2 cellular contexts compared by ENCODE assay signal in genomic region chr4:16070203-16070602, GRCh38.
A peak's percentile ranks its signal among the peaks of the same experiment; 100 is the strongest.
TF ChIP-seq lines count a peak whose summit lies in the region.

No MANE protein-coding gene starts in this region.

TF ChIP-seq in HepG2, 621 proteins besides CTCF, POLR2A, EP300 and RAD21:
- TF ChIP-seq, protein P1, sequence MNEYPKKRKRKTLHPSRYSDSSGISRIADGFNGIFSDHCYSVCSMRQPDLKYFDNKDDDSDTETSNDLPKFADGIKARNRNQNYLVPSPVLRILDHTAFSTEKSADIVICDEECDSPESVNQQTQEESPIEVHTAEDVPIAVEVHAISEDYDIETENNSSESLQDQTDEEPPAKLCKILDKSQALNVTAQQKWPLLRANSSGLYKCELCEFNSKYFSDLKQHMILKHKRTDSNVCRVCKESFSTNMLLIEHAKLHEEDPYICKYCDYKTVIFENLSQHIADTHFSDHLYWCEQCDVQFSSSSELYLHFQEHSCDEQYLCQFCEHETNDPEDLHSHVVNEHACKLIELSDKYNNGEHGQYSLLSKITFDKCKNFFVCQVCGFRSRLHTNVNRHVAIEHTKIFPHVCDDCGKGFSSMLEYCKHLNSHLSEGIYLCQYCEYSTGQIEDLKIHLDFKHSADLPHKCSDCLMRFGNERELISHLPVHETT (CRISPR knock-in tag; conservative IDR thresholded peaks at IDR 0.05) = no peak
- TF ChIP-seq ATF7 (IDR thresholded peaks at IDR 0.05) (peak; percentile 23; the same call in 1 of the 2 replicates), ATF7 (CRISPR knock-in tag; IDR thresholded peaks at IDR 0.05) (no peak), ZNF468 (CRISPR knock-in tag; IDR thresholded peaks at IDR 0.05) (no peak)
TF ChIP-seq in HepG2: peak in this region for 1.

TF ChIP-seq in WTC11, 78 proteins besides CTCF, POLR2A, EP300 and RAD21 (continued from another document):
- TF ChIP-seq, protein P2, sequence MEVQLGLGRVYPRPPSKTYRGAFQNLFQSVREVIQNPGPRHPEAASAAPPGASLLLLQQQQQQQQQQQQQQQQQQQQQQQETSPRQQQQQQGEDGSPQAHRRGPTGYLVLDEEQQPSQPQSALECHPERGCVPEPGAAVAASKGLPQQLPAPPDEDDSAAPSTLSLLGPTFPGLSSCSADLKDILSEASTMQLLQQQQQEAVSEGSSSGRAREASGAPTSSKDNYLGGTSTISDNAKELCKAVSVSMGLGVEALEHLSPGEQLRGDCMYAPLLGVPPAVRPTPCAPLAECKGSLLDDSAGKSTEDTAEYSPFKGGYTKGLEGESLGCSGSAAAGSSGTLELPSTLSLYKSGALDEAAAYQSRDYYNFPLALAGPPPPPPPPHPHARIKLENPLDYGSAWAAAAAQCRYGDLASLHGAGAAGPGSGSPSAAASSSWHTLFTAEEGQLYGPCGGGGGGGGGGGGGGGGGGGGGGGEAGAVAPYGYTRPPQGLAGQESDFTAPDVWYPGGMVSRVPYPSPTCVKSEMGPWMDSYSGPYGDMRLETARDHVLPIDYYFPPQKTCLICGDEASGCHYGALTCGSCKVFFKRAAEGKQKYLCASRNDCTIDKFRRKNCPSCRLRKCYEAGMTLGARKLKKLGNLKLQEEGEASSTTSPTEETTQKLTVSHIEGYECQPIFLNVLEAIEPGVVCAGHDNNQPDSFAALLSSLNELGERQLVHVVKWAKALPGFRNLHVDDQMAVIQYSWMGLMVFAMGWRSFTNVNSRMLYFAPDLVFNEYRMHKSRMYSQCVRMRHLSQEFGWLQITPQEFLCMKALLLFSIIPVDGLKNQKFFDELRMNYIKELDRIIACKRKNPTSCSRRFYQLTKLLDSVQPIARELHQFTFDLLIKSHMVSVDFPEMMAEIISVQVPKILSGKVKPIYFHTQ (CRISPR knock-in tag; IDR thresholded peaks at IDR 0.05) = no peak
- TF ChIP-seq CREB1 (CRISPR knock-in tag; IDR thresholded peaks at IDR 0.05) (no peak), ZNF138 (CRISPR knock-in tag; conservative IDR thresholded peaks at IDR 0.05) (no peak), ETV6 (CRISPR knock-in tag; IDR thresholded peaks at IDR 0.05) (no peak), MYBL2 (CRISPR knock-in tag; IDR thresholded peaks at IDR 0.05) (no peak), NR2C2 (CRISPR knock-in tag; IDR thresholded peaks at IDR 0.05) (no peak), PRRX2 (CRISPR knock-in tag; IDR thresholded peaks at IDR 0.05) (no peak), MAX (CRISPR knock-in tag; IDR thresholded peaks at IDR 0.05) (no peak), ZNF671 (CRISPR knock-in tag; IDR thresholded peaks at IDR 0.05) (no peak), MXD4 (CRISPR knock-in tag; IDR thresholded peaks at IDR 0.05; ENCODE audit: borderline replicate concordance) (peak; percentile 63; the same call in 1 of the 2 replicates), SOX15 (CRISPR knock-in tag; IDR thresholded peaks at IDR 0.05) (no peak), CREM (CRISPR knock-in tag; IDR thresholded peaks at IDR 0.05) (no peak), ZNF396 (CRISPR knock-in tag; IDR thresholded peaks at IDR 0.05; ENCODE audit: borderline replicate concordance) (0 out of 2 replicates have a peak, but pooled peaks have one; percentile 32), CDX4 (CRISPR knock-in tag; IDR thresholded peaks at IDR 0.05; ENCODE audit: borderline replicate concordance) (no peak), ESRRA (CRISPR knock-in tag; IDR thresholded peaks at IDR 0.05; ENCODE audit: borderline replicate concordance) (no peak)
- TF ChIP-seq, protein P3, sequence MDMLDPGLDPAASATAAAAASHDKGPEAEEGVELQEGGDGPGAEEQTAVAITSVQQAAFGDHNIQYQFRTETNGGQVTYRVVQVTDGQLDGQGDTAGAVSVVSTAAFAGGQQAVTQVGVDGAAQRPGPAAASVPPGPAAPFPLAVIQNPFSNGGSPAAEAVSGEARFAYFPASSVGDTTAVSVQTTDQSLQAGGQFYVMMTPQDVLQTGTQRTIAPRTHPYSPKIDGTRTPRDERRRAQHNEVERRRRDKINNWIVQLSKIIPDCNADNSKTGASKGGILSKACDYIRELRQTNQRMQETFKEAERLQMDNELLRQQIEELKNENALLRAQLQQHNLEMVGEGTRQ (CRISPR knock-in tag; IDR thresholded peaks at IDR 0.05) = no peak
- TF ChIP-seq, protein P4, sequence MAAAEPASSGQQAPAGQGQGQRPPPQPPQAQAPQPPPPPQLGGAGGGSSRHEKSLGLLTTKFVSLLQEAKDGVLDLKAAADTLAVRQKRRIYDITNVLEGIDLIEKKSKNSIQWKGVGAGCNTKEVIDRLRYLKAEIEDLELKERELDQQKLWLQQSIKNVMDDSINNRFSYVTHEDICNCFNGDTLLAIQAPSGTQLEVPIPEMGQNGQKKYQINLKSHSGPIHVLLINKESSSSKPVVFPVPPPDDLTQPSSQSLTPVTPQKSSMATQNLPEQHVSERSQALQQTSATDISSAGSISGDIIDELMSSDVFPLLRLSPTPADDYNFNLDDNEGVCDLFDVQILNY (CRISPR knock-in tag; IDR thresholded peaks at IDR 0.05) = no peak
